23 cellular contexts compared by ENCODE assay signal in the genomic region with DNA sequence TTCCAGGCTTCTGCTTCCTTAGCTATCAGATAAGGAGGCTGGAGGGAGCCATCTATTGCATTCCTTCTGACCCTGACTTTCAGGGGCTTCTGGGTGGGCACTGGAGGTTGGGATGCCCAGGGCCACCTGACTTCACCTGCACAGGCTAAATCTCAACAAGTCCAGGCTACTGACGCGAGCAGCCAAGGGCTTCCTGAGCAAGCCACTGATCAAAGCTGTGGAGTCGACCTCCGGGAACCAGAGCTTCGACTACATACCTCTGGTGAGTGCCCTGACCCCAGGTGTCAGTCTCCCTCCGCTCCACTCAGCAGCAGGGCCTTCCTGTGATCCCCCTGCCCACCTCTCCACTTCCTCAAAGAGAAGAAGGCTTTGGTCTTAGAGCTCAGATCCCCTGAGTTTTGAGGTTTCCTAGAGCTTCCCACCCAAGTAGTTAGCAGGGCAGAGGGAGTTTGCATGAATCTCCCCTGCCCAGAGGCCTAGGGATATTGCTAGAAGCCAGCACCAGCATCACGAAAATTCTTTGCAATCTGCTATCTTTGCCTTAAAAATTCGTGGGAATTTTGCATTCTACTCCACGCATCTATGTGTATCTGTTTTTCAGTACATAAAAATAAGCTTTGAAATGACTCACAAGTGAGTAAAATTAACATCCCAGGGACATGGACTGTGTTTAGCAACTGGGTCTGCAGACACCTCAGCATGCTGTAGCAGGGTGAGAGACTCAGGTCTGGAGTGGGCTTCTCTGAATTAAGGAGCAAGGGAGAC.
"Had no signal": no experiment of that assay in that cellular context is flagged by ENCODE, and none has a peak within 500 bp of the region (broad histone marks: within the 10 kb centered on the region; RNA-seq: fewer than 3 reads in every experiment).

No MANE protein-coding gene starts in this region.

- ATAC-seq: left lobe of liver; naive thymus-derived CD4-positive, alpha-beta T cell; stimulated activated memory B cell treated with anti-CD40 and anti-IgM and Interleukin-4, amounts not matched to agents 10 μg/mL and 1 μg/mL and 100 μg/mL, for 72 hours had no signal

- H3K27ac ChIP-seq: colonic mucosa, hepatocyte, neutrophil, right atrium auricular region, testis, tibial nerve had no signal

- DNase-seq: cerebellar nuclear complex; colonic mucosa; dermis blood vessel endothelial cell; effector CD4-positive, alpha-beta T cell; endodermal cell; erythroblast; foreskin melanocyte; head of caudate nucleus; kidney glomerular epithelial cell; mammary epithelial cell; naive thymus-derived CD4-positive, alpha-beta T cell; stimulated activated CD4-positive, alpha-beta T cell treated with anti-CD3 and anti-CD28 coated beads, Interleukin-1b, Interleukin-23, amount 100 ng/mL, for 48 hours; stimulated activated CD4-positive, alpha-beta T cell treated with anti-CD3 and anti-CD28 coated beads, Interleukin-4, amount 100 ng/mL, for 24 hours; testis had no signal

- H3K9me3 Mint-ChIP-seq: endodermal cell; stimulated activated naive CD8-positive, alpha-beta T cell treated with anti-CD3 and anti-CD28 coated beads, Interleukin-15, Interleukin-2, amounts not matched to agents 100 ng/mL and 50 ng/mL, for 24 hours had no signal

- H3K36me3 ChIP-seq: colonic mucosa, neutrophil, right atrium auricular region, tibial nerve had no signal

- H3K4me3 ChIP-seq: colonic mucosa, hepatocyte, right atrium auricular region, smooth muscle cell, testis, tibial nerve had no signal

- H3K36me3 Mint-ChIP-seq: stimulated activated memory B cell treated with anti-CD40 and anti-IgM and Interleukin-4, amounts not matched to agents 10 μg/mL and 1 μg/mL and 100 μg/mL, for 72 hours had no signal

- H3K4me1 Mint-ChIP-seq: stimulated activated memory B cell treated with anti-CD40 and anti-IgM and Interleukin-4, amounts not matched to agents 10 μg/mL and 1 μg/mL and 100 μg/mL, for 72 hours had no signal

- H3K4me3 Mint-ChIP-seq: endodermal cell; naive thymus-derived CD4-positive, alpha-beta T cell; stimulated activated memory B cell treated with anti-CD40 and anti-IgM and Interleukin-4, amounts not matched to agents 10 μg/mL and 1 μg/mL and 100 μg/mL, for 72 hours; stimulated activated naive CD8-positive, alpha-beta T cell treated with anti-CD3 and anti-CD28 coated beads, Interleukin-15, Interleukin-2, amounts not matched to agents 100 ng/mL and 50 ng/mL, for 24 hours had no signal

- FAIRE-seq: endothelial cell of umbilical vein had no signal

- H3K27ac Mint-ChIP-seq: endodermal cell; stimulated activated memory B cell treated with anti-CD40 and anti-IgM and Interleukin-4, amounts not matched to agents 10 μg/mL and 1 μg/mL and 100 μg/mL, for 72 hours; stimulated activated naive CD8-positive, alpha-beta T cell treated with anti-CD3 and anti-CD28 coated beads, Interleukin-15, Interleukin-2, amounts not matched to agents 100 ng/mL and 50 ng/mL, for 24 hours had no signal

- H3K9me3 ChIP-seq: colonic mucosa, neutrophil, right atrium auricular region, testis, tibial nerve had no signal

- H3K4me1 ChIP-seq: colonic mucosa, tibial nerve had no signal
